In genomic region chr10:119728172-119728800, GRCh38 we compare ENCODE assay signal across 13 cellular contexts. TPM values are rescaled to one million over a fixed set of nuclear protein-coding genes. Genes with fewer than 3 reads are reported as not detected.
A peak's percentile ranks its signal among the peaks of the same experiment; 100 is the strongest.
DNase-seq lines count a peak whose midpoint lies in the region; ATAC-seq and TF ChIP-seq lines count a peak whose summit lies in the region.
"Had no signal": no experiment of that assay in that cellular context is flagged by ENCODE, and none has a peak within 500 bp of the region (broad histone marks: within the 10 kb centered on the region; RNA-seq: fewer than 3 reads in every experiment).

No MANE protein-coding gene starts in this region.

- ATAC-seq in activated naive CD8-positive, alpha-beta T cell treated with anti-CD3 and anti-CD28 coated beads, Interleukin-2, amount 10 ng/mL, durations not matched to agents 7 days and 5 days (ENCODE audit: low read depth), result no peak
- ATAC-seq in GM18867 (IDR thresholded peaks at IDR 0.05; ENCODE audit: unreplicated experiment), result no peak
- ATAC-seq in heart left ventricle, result no peak
- no peak for ATAC-seq in HG03342 (IDR thresholded peaks at IDR 0.05; ENCODE audit: unreplicated experiment)

- peak overlapping the region in 4 of 8 donors; percentile 1 to 96 (median 68) for H3K4me3 Mint-ChIP-seq in CD4-positive, alpha-beta memory T cell
- peak overlapping the region; percentile 94 for H3K4me3 Mint-ChIP-seq in activated naive CD8-positive, alpha-beta T cell treated with anti-CD3 and anti-CD28 coated beads, Interleukin-2, amount 10 ng/mL, durations not matched to agents 7 days and 5 days

- H3K27ac Mint-ChIP-seq in CD4-positive, alpha-beta memory T cell, result peak overlapping the region in 6 of 7 donors; percentile 3 to 89 (median 58)
- peak overlapping the region; percentile 27 for H3K27ac Mint-ChIP-seq in activated naive CD8-positive, alpha-beta T cell treated with anti-CD3 and anti-CD28 coated beads, Interleukin-2, amount 10 ng/mL, durations not matched to agents 7 days and 5 days

- no peak for TF ChIP-seq RAD21 in neural cell (conservative IDR thresholded peaks at IDR 0.05)

- POLR2A ChIA-PET in CD4-positive, alpha-beta memory T cell (lab: Charles Lee; ENCODE audit: partially characterized antibody), result interaction anchor here (0.8 kb wide), 1 partner anchor 144 kb away, joined by 3 read pairs; the partner anchor contains the start of gene MCMBP
- POLR2A ChIA-PET in activated naive CD8-positive, alpha-beta T cell treated with anti-CD3 and anti-CD28 coated beads, Interleukin-2, amount 10 ng/mL, durations not matched to agents 7 days and 5 days (lab: Charles Lee), result no interaction called here

- TF ChIP-seq CTCF in Loucy (conservative IDR thresholded peaks at IDR 0.05; ENCODE audit: low read length), result no peak
- TF ChIP-seq CTCF in neural cell (IDR thresholded peaks at IDR 0.05; ENCODE audit: poor library complexity, severe bottlenecking), result no peak
- no peak for TF ChIP-seq CTCF in GM10266 (IDR thresholded peaks at IDR 0.05; ENCODE audit: control insufficient read depth, insufficient read depth, low read depth, missing control alignments)
- TF ChIP-seq CTCF in heart left ventricle (IDR thresholded peaks at IDR 0.05), result no peak

- peaks cover 0 to 2% of the 10 kb centered on the region in 2 donors for H3K36me3 Mint-ChIP-seq in CD4-positive, alpha-beta memory T cell
- peaks cover 10% of the 10 kb centered on the region for H3K36me3 Mint-ChIP-seq in activated naive CD8-positive, alpha-beta T cell treated with anti-CD3 and anti-CD28 coated beads, Interleukin-2, amount 10 ng/mL, durations not matched to agents 7 days and 5 days

- no peaks in the 10 kb centered on the region for H3K9me3 Mint-ChIP-seq in CD4-positive, alpha-beta memory T cell
- no peaks in the 10 kb centered on the region for H3K9me3 Mint-ChIP-seq in activated naive CD8-positive, alpha-beta T cell treated with anti-CD3 and anti-CD28 coated beads, Interleukin-2, amount 10 ng/mL, durations not matched to agents 7 days and 5 days

- H3K4me2 ChIP-seq in Loucy (ENCODE audit: low read depth, low read length, poor library complexity, severe bottlenecking), result peak overlapping the region; percentile 81
- peak overlapping the region; percentile 80 for H3K4me2 ChIP-seq in neural cell (ENCODE audit: low read length)

- H3K4me1 Mint-ChIP-seq in CD4-positive, alpha-beta memory T cell, result peaks cover 28 to 41% (median 31%) of the 10 kb centered on the region in 4 donors
- peaks cover 33% of the 10 kb centered on the region for H3K4me1 Mint-ChIP-seq in activated naive CD8-positive, alpha-beta T cell treated with anti-CD3 and anti-CD28 coated beads, Interleukin-2, amount 10 ng/mL, durations not matched to agents 7 days and 5 days

- H3K27me3 ChIP-seq in CD4-positive, alpha-beta memory T cell (ENCODE audit: insufficient read depth, low read length), result no peaks in the 10 kb centered on the region
- no peaks in the 10 kb centered on the region for H3K27me3 ChIP-seq in Loucy (ENCODE audit: insufficient read depth, low read length, poor library complexity, severe bottlenecking)
- no peaks in the 10 kb centered on the region for H3K27me3 ChIP-seq in neural cell (ENCODE audit: insufficient read depth, low read depth, low read length)
- no peaks in the 10 kb centered on the region for H3K27me3 ChIP-seq in heart left ventricle
- H3K27me3 ChIP-seq: SJSA1 had no signal

- TF ChIP-seq EP300 in neural cell (conservative IDR thresholded peaks at IDR 0.05; ENCODE audit: poor library complexity, severe bottlenecking), result no peak

- CTCF ChIA-PET in CD4-positive, alpha-beta memory T cell (lab: Charles Lee; ENCODE audit: partially characterized antibody), result interaction anchor here (0.7 to 2.9 kb wide), 3 partner anchors 9 to 132 kb away, joined by 3 to 8 read pairs (median 7); no protein-coding TSS in a partner anchor

- TF ChIP-seq POLR2A in heart left ventricle (IDR thresholded peaks at IDR 0.05), result no peak

- H4K20me1 ChIP-seq in Loucy (ENCODE audit: insufficient read depth, low read length, poor library complexity, severe bottlenecking) (peaks cover 12% of the 10 kb centered on the region), neural cell (ENCODE audit: insufficient read depth) (no peaks in the 10 kb centered on the region)

- H3K9me2 ChIP-seq in Loucy (replicated peaks; ENCODE audit: low read depth, low read length) (no peaks in the 10 kb centered on the region), neural cell (ENCODE audit: insufficient read depth, low read length) (no peaks in the 10 kb centered on the region)

- H2AFZ ChIP-seq in Loucy (ENCODE audit: low read length) (no peak overlapping the region), neural cell (ENCODE audit: low read depth, low read length) (no peak overlapping the region)

- no peaks in the 10 kb centered on the region for H3K9me3 ChIP-seq in CD4-positive, alpha-beta memory T cell (ENCODE audit: control insufficient read depth in 1 of 2, low read length in 2 of 2)
- H3K9me3 ChIP-seq in Loucy (ENCODE audit: insufficient read depth, low read depth, low read length) (no peaks in the 10 kb centered on the region), neural cell (ENCODE audit: low read length) (no peaks in the 10 kb centered on the region), heart left ventricle (no peaks in the 10 kb centered on the region)
- H3K9me3 ChIP-seq: SJSA1 had no signal

- intact Hi-C loops in CD4-positive, alpha-beta memory T cell (cut with micrococcal nuclease), result loop anchor here (5.0 kb wide), 1 partner anchor 626 kb away; the partner anchor contains the start of gene DENND10
- intact Hi-C loops in heart left ventricle (cut with DNase I), result loop anchor here in 7 of 10 donors (5.0 to 10.0 kb wide), 5 partner anchors 41 to 144 kb away; partner anchors contain the start of genes TIAL1 (in 2 of the 7), BAG3 (in 1 of the 7) and MCMBP (in 1 of the 7)

- no peaks in the 10 kb centered on the region for H3K27me3 Mint-ChIP-seq in CD4-positive, alpha-beta memory T cell
- H3K27me3 Mint-ChIP-seq in activated naive CD8-positive, alpha-beta T cell treated with anti-CD3 and anti-CD28 coated beads, Interleukin-2, amount 10 ng/mL, durations not matched to agents 7 days and 5 days, result no peaks in the 10 kb centered on the region

- H3K4me1 ChIP-seq in CD4-positive, alpha-beta memory T cell (ENCODE audit: insufficient read depth, low read length), result peaks cover 34% of the 10 kb centered on the region
- peaks cover 46% of the 10 kb centered on the region for H3K4me1 ChIP-seq in Loucy (ENCODE audit: insufficient read depth, low read length, poor library complexity, severe bottlenecking)
- peaks cover 0 to 39% (median 23%) of the 10 kb centered on the region in 12 donors for H3K4me1 ChIP-seq in heart left ventricle

- H3K9ac ChIP-seq in Loucy (ENCODE audit: low read depth, low read length, poor library complexity, severe bottlenecking), result peak overlapping the region; percentile 67
- no peak overlapping the region for H3K9ac ChIP-seq in neural cell (ENCODE audit: low read length)

- H3K36me3 ChIP-seq in CD4-positive, alpha-beta memory T cell (ENCODE audit: insufficient read depth, low read length), result no peaks in the 10 kb centered on the region
- H3K36me3 ChIP-seq in Loucy (ENCODE audit: insufficient read depth, low read length) (no peaks in the 10 kb centered on the region), neural cell (ENCODE audit: insufficient read depth, low read length) (no peaks in the 10 kb centered on the region), heart left ventricle (peaks cover 0 to 4% (median 0%) of the 10 kb centered on the region in 9 donors)

- 86 to 93% (median 88%) methylated on average over 3 of the region's 3 CpGs for WGBS in heart left ventricle, 4 donors

- H3K4me3 ChIP-seq in CD4-positive, alpha-beta memory T cell (ENCODE audit: low read length in 2 of 2), result no peak overlapping the region
- H3K4me3 ChIP-seq in Loucy (ENCODE audit: low read length, poor library complexity, severe bottlenecking) (peak overlapping the region; percentile 89), neural cell (ENCODE audit: low read length) (peak overlapping the region; percentile 76), heart left ventricle (no peak overlapping the region)
- H3K4me3 ChIP-seq: SJSA1 had no signal

- peaks cover 44% of the 10 kb centered on the region for H3K79me2 ChIP-seq in Loucy (ENCODE audit: insufficient read depth, low read length)
- H3K79me2 ChIP-seq in neural cell (replicated peaks; ENCODE audit: insufficient read depth, low read length), result peaks cover 27% of the 10 kb centered on the region

- DNase-seq in CD4-positive, alpha-beta memory T cell, result no peak
- DNase-seq in activated naive CD8-positive, alpha-beta T cell treated with anti-CD3 and anti-CD28 coated beads, Interleukin-2, amount 10 ng/mL, durations not matched to agents 7 days and 5 days, result no peak
- DNase-seq in GM10266 (ENCODE audit: extremely low spot score) (no peak), heart left ventricle (no peak)
- DNase-seq: NCI-H2171; NK-92 treated with Interleukin-12 subunit alpha and Interleukin-12 subunit beta, amount 100 ng/mL, for 24 hours; stimulated activated CD4-positive, alpha-beta T cell treated with anti-CD3 and anti-CD28 coated beads, Interleukin-2, amount 100 ng/mL, for 48 hours; WERI-Rb-1 had no signal

- H3K27ac ChIP-seq in CD4-positive, alpha-beta memory T cell (ENCODE audit: low read depth, low read length), result no peak overlapping the region
- H3K27ac ChIP-seq in neural cell (ENCODE audit: low read length) (no peak overlapping the region), heart left ventricle (peak overlapping the region in 1 of 12 donors; percentile 96)
- H3K27ac ChIP-seq: SJSA1, WERI-Rb-1 had no signal

- H3F3A ChIP-seq in Loucy (ENCODE audit: low read depth) (peaks cover 4% of the 10 kb centered on the region; the same call in 1 of the 2 replicates), neural cell (ENCODE audit: insufficient read depth, low read length, poor library complexity, severe bottlenecking) (no peaks in the 10 kb centered on the region)

TF ChIP-seq in neural cell, 6 proteins besides CTCF, POLR2A, EP300 and RAD21:
- no peak for TF ChIP-seq MXI1 (conservative IDR thresholded peaks at IDR 0.05; ENCODE audit: poor library complexity, severe bottlenecking)
- TF ChIP-seq EZH2 (IDR thresholded peaks at IDR 0.05; ENCODE audit: borderline replicate concordance, insufficient read depth, low read length, poor library complexity, severe bottlenecking), result no peak
TF ChIP-seq in neural cell: peak in this region for 0.

RNA-seq across cellular contexts. Expression of gene INPP5F, which starts 2.4 kb away (rescaled TPM):
- 10 to 100 TPM; 10.6 to 10.9 TPM for total RNA-seq in CD4-positive, alpha-beta memory T cell
- polyA plus RNA-seq in CD4-positive, alpha-beta memory T cell, result 1 to 10 TPM; 3.6 to 5.5 TPM
- 10 to 100 TPM; 12.2 to 13.5 TPM for total RNA-seq in activated naive CD8-positive, alpha-beta T cell treated with anti-CD3 and anti-CD28 coated beads, Interleukin-2, amount 10 ng/mL, durations not matched to agents 7 days and 5 days
- polyA plus RNA-seq in neural cell (103 and 114 TPM in 2 replicates), heart left ventricle (1 to 10 TPM; 3.0 to 5.4 TPM)
- 99.1 and 110 TPM in 2 replicates for polyA minus RNA-seq in neural cell
- 1 to 10 TPM; 3.9 to 9.9 (median 6.6) TPM for total RNA-seq in heart left ventricle

Comparison
In these comparisons a context has a peak if more than half of its experiments do, and no peak if none do; other contexts are left out.
1. H3K4me3 ChIP-seq: peak in Loucy (single experiment) and neural cell (single experiment); none in CD4-positive, alpha-beta memory T cell (0 of 2) and heart left ventricle (0 of 12).